Comparison of ENCODE assay signal across 20 cellular contexts in the genomic region with DNA sequence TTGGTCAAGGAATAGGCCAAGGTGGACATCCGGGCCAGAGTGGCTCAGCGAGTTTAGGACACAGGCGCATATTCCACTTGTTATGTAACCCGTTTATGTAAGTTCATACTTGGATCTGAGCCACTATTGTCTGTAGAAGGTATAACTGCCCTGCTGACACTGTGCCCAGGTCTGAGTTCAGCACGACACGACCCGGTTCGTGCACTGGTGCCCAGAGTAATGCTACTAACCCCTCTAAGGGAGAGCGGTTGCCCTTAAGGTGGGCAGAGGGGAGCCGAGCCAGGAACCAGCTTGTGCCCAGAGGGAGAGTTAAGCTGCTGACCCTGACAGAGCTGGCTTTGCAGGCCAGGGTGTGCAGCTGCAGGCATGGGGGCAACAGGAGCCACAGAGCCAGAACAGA.
"Had no signal": no experiment of that assay in that cellular context is flagged by ENCODE, and none has a peak within 500 bp of the region (broad histone marks: within the 10 kb centered on the region; RNA-seq: fewer than 3 reads in every experiment).

No MANE protein-coding gene starts in this region.

- H3K27me3 Mint-ChIP-seq: naive B cell had no signal

- H3K27ac Mint-ChIP-seq: endodermal cell had no signal

- H3K9me3 ChIP-seq: colonic mucosa, left ventricle myocardium inferior, ovary, right atrium auricular region had no signal

- H3K4me3 ChIP-seq: colonic mucosa, hepatocyte, left ventricle myocardium inferior, lung, ovary, right atrium auricular region had no signal

- ATAC-seq: foreskin keratinocyte, left cardiac atrium had no signal

- DNase-seq: colonic mucosa; effector CD4-positive, alpha-beta T cell; endodermal cell; erythroblast; foreskin keratinocyte; head of caudate nucleus; kidney; left cardiac atrium; left ventricle myocardium inferior; mesendoderm; naive B cell; small intestine; stimulated activated CD4-positive, alpha-beta T cell treated with anti-CD3 and anti-CD28 coated beads, Interleukin-2, amount 100 ng/mL, for 48 hours; stimulated activated naive CD4-positive, alpha-beta T cell treated with Interleukin-2 at 50 U/mL for 16 hours; trophoblast cell had no signal

- H3K27ac ChIP-seq: colonic mucosa, foreskin keratinocyte, hepatocyte, left ventricle myocardium inferior, ovary, right atrium auricular region had no signal

- H3K4me2 ChIP-seq: hepatocyte had no signal

- H3K27me3 ChIP-seq: colonic mucosa, foreskin keratinocyte, hepatocyte, ovary, right atrium auricular region had no signal

- H3K4me1 ChIP-seq: foreskin keratinocyte had no signal

- H3K4me3 Mint-ChIP-seq: endodermal cell had no signal

- H3K36me3 ChIP-seq: colonic mucosa, left ventricle myocardium inferior, ovary, right atrium auricular region had no signal

- H3K9me3 Mint-ChIP-seq: endodermal cell, naive B cell, neural crest cell had no signal

- H2AFZ ChIP-seq: hepatocyte had no signal

- H3K36me3 Mint-ChIP-seq: naive B cell had no signal
